In the genomic region with DNA sequence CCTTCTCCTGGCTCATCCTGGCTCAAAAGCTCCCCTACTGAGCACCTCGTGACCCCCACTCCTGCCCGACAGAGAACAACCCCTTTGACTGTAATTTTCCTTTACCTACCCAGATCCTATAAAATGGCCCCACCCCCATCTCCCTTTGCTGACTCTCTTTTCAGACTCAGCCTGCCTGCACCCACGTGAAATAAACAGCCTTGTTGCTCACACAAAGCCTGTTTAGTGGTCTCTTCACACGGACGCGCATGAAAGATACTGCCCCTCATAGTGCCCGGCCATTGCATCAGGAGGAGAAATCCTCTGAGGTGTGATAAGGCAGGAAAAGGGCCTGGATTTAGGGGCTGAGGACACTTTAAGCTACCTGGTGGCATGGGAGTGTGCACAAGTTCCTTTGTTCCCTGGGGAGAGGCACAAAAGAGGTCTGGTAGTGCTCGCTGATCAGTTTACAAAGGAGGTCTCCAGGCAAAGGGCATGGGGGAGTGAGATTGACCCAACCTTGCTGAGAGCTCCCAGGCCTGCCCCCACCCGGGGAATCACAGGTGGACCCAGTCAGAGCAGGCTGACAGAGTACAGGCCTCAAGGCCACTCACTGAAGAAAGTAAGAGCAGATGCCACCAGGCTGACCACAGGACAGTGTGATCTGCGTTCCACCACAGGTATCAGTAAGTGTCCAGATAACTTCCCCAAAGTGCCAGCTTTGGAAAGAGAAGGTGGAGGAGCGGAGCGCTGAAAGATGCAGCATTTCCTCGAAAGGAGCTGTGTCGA, we compare ENCODE assay signal across 9 cellular contexts. TPM values are rescaled to one million over a fixed set of nuclear protein-coding genes. Genes with fewer than 3 reads are reported as not detected.
A peak's percentile ranks its signal among the peaks of the same experiment; 100 is the strongest.
DNase-seq lines count a peak whose midpoint lies in the region; ATAC-seq, FAIRE-seq and TF ChIP-seq lines count a peak whose summit lies in the region.
"Not testable (repeated sequence)": the region's sequence is repeated elsewhere in the genome, so short reads cannot be mapped to it uniquely, and the experiment has no call there.
"Had no signal": no experiment of that assay in that cellular context is flagged by ENCODE, and none has a peak within 500 bp of the region (broad histone marks: within the 10 kb centered on the region; RNA-seq: fewer than 3 reads in every experiment).

No MANE protein-coding gene starts in this region.

- not testable (repeated sequence) for H2BK15ac ChIP-seq in H9 (ENCODE audit: low read depth, low read length)

- H2AFZ ChIP-seq in H9 (ENCODE audit: low read length); HepG2 (ENCODE audit: low read length): not testable (repeated sequence)

- DNase-seq in H9 (peak; percentile 66), NCI-H69 (lab: John Stamatoyannopoulos, UW) (peak; percentile 7)
- DNase-seq in HepG2 (ENCODE audit: low spot score); nephron progenitor cell; stimulated activated naive B cell treated with anti-CD40 and anti-IgM and Interleukin-4, amounts not matched to agents 10 μg/mL and 1 μg/mL and 100 μg/mL, for 72 hours: not testable (repeated sequence)

- peak overlapping the region; percentile 4 for H2AK5ac ChIP-seq in H9 (ENCODE audit: insufficient read length, low read length)

- peak overlapping the region; percentile 74 for H3K14ac ChIP-seq in H9 (ENCODE audit: insufficient read depth, low read length)

- H3K27ac ChIP-seq in H9 (ENCODE audit: insufficient read length, low read depth, low read length) = peak overlapping the region; percentile 75
- not testable (repeated sequence) for H3K27ac ChIP-seq in gastroesophageal sphincter; HepG2 (ENCODE audit: extremely low read length, insufficient read depth, low read length)

- WGBS in H9 (ENCODE audit: extremely low coverage, insufficient read length, low lambda C conversion rate) = no CpG with 5 or more reads among the region's 14 CpGs
- whole genome bisulfite sequencing in gastroesophageal sphincter (ENCODE audit: low coverage in 1 of 2), 2 donors = 90 to 100% methylated on average over 1 to 5 of the region's 14 CpGs
- WGBS in HepG2 (ENCODE audit: low lambda C conversion rate) = 51% methylated on average over 13 of the region's 14 CpGs

- not testable (repeated sequence) for H3K4me3 ChIP-seq in gastroesophageal sphincter; HepG2 (replicated peaks in 1 of 3; ENCODE audit: insufficient read depth in 1 of 3, low read depth in 2 of 3, low read length in 3 of 3)

- POLR2A ChIA-PET in HepG2 (lab: Yijun Ruan, JAX) = not testable (repeated sequence)

- H3K4me3 Mint-ChIP-seq in H9 = peak overlapping the region; percentile 4 to 17; a peak in 2 of 5 replicates
- not testable (repeated sequence) for H3K4me3 Mint-ChIP-seq in activated naive CD4-positive, alpha-beta T cell treated with anti-CD3 and anti-CD28 coated beads, Interleukin-2, amount 50 U/mL, for 24 hours; nephron progenitor cell
- peak overlapping the region in 1 of 2 donors; percentile 29 for H3K4me3 Mint-ChIP-seq in stimulated activated naive B cell treated with anti-CD40 and anti-IgM and Interleukin-4, amounts not matched to agents 10 μg/mL and 1 μg/mL and 100 μg/mL, for 72 hours

- H3K23ac ChIP-seq in H9 (ENCODE audit: insufficient read length, low read depth, low read length) = not testable (repeated sequence)

- peak overlapping the region; percentile 69 for H2BK12ac ChIP-seq in H9 (ENCODE audit: insufficient read length, low read depth, low read length)

- not testable (repeated sequence) for H4K20me1 ChIP-seq in H9 (ENCODE audit: control insufficient read depth, insufficient read depth, insufficient read length); HepG2 (ENCODE audit: insufficient read depth, low read length)

- H3K36me3 ChIP-seq in ES-I3 (ENCODE audit: insufficient read depth, low read length); gastroesophageal sphincter; HepG2 (replicated peaks in 1 of 2; ENCODE audit: control insufficient read depth in 1 of 2, insufficient read depth in 2 of 2, low read length in 2 of 2): not testable (repeated sequence)

- not testable (repeated sequence) for H3K9me3 ChIP-seq in ES-I3 (ENCODE audit: control insufficient read depth, insufficient read depth, low read length); H9 (ENCODE audit: control insufficient read depth, low read depth, low read length); gastroesophageal sphincter; HepG2 (ENCODE audit: low read length)

- CTCF ChIA-PET in HepG2 (lab: Yijun Ruan, JAX; ENCODE audit: low intra/inter-chr PET ratio, low total read pairs) = not testable (repeated sequence)

- H3K18ac ChIP-seq in H9 (ENCODE audit: insufficient read length, low read depth, low read length) = peak overlapping the region; percentile 55

- not testable (repeated sequence) for H3K27me3 Mint-ChIP-seq in H9 (ENCODE audit: low read depth); activated naive CD4-positive, alpha-beta T cell treated with anti-CD3 and anti-CD28 coated beads, Interleukin-2, amount 50 U/mL, for 24 hours; nephron progenitor cell (ENCODE audit: low read depth, poor library complexity); stimulated activated naive B cell treated with anti-CD40 and anti-IgM and Interleukin-4, amounts not matched to agents 10 μg/mL and 1 μg/mL and 100 μg/mL, for 72 hours

- in situ Hi-C loops in HepG2 (cut with HindIII; ENCODE audit: extremely low pct_ligation_motif_present, low pct_unique_long_range_greater_than_20kb) = not testable (repeated sequence)

- TF ChIP-seq EP300 in gastroesophageal sphincter (IDR thresholded peaks at IDR 0.05); HepG2 (IDR thresholded peaks at IDR 0.05; ENCODE audit: low read depth in 2 of 2, low read length in 2 of 2); HepG2 (CRISPR knock-in tag; IDR thresholded peaks at IDR 0.05; ENCODE audit: borderline replicate concordance): not testable (repeated sequence)

- not testable (repeated sequence) for H3K9me3 Mint-ChIP-seq in H9; activated naive CD4-positive, alpha-beta T cell treated with anti-CD3 and anti-CD28 coated beads, Interleukin-2, amount 50 U/mL, for 24 hours; nephron progenitor cell; stimulated activated naive B cell treated with anti-CD40 and anti-IgM and Interleukin-4, amounts not matched to agents 10 μg/mL and 1 μg/mL and 100 μg/mL, for 72 hours

- H3K4ac ChIP-seq in H9 (ENCODE audit: low read depth, low read length) = not testable (repeated sequence)

- peak overlapping the region; percentile 15 for H4K91ac ChIP-seq in H9 (ENCODE audit: insufficient read length, low read depth, low read length)

- not testable (repeated sequence) for H2BK120ac ChIP-seq in H9 (ENCODE audit: low read depth, low read length, poor library complexity, severe bottlenecking)

- not testable (repeated sequence) for H3K79me2 ChIP-seq in H9 (ENCODE audit: insufficient read depth, low read length); HepG2 (ENCODE audit: insufficient read depth, low read length)

- H2BK20ac ChIP-seq in H9 (ENCODE audit: low read depth, low read length, poor library complexity, severe bottlenecking) = not testable (repeated sequence)

- peak overlapping the region; percentile 69 for H2BK5ac ChIP-seq in H9 (ENCODE audit: insufficient read length, low read length)

- ATAC-seq in gastroesophageal sphincter (peak; percentile 34), HepG2 (peak; percentile 53; the same call in 2 of the 3 replicates)
- ATAC-seq in stimulated activated naive B cell treated with anti-CD40 and anti-IgM and Interleukin-4, amounts not matched to agents 10 μg/mL and 1 μg/mL and 100 μg/mL, for 72 hours (replicated peaks) = peak in 1 of 2 donors; percentile 15

- H4K8ac ChIP-seq in H9 (replicated peaks; ENCODE audit: insufficient read length, low read depth, low read length) = peak overlapping the region; percentile 8

- not testable (repeated sequence) for H4K5ac ChIP-seq in H9 (ENCODE audit: insufficient read length, low read depth, low read length)

- H3K23me2 ChIP-seq in H9 (ENCODE audit: insufficient read length, low read depth, low read length, poor library complexity, severe bottlenecking) = not testable (repeated sequence)

- H3K36me3 Mint-ChIP-seq in H9 (ENCODE audit: insufficient read depth in 1 of 3, low read depth in 3 of 3); activated naive CD4-positive, alpha-beta T cell treated with anti-CD3 and anti-CD28 coated beads, Interleukin-2, amount 50 U/mL, for 24 hours; nephron progenitor cell (ENCODE audit: low read depth); stimulated activated naive B cell treated with anti-CD40 and anti-IgM and Interleukin-4, amounts not matched to agents 10 μg/mL and 1 μg/mL and 100 μg/mL, for 72 hours: not testable (repeated sequence)

- not testable (repeated sequence) for BruUV-seq in HepG2 (replicated peaks; lab: Mats Ljungman, UMichigan)

- TF ChIP-seq CTCF in H9 (conservative IDR thresholded peaks at IDR 0.05); gastroesophageal sphincter (IDR thresholded peaks at IDR 0.05); HepG2 (CRISPR knock-in tag; IDR thresholded peaks at IDR 0.05); nephron progenitor cell (IDR thresholded peaks at IDR 0.05): not testable (repeated sequence)

- not testable (repeated sequence) for TF ChIP-seq RAD21 in HepG2 (CRISPR knock-in tag; IDR thresholded peaks at IDR 0.05)

- not testable (repeated sequence) for H3K79me1 ChIP-seq in H9 (ENCODE audit: insufficient read depth, low read depth, low read length, poor library complexity, severe bottlenecking)

- not testable (repeated sequence) for H3K56ac ChIP-seq in H9 (ENCODE audit: insufficient read length, low read depth, low read length)

- not testable (repeated sequence) for FAIRE-seq in HepG2 (lab: Jason Lieb, UNC)

- peak overlapping the region; percentile 17 for H3K4me2 ChIP-seq in H9 (ENCODE audit: insufficient read depth, insufficient read length, low read length)
- not testable (repeated sequence) for H3K4me2 ChIP-seq in HepG2 (ENCODE audit: low read depth, low read length)

- H3K27me3 ChIP-seq in H9 (ENCODE audit: insufficient read depth, low read length); gastroesophageal sphincter; HepG2 (ENCODE audit: control insufficient read depth in 1 of 2, insufficient read depth in 2 of 2, low read length in 2 of 2): not testable (repeated sequence)

- not testable (repeated sequence) for H3T11ph ChIP-seq in H9 (ENCODE audit: low read length)

- H3K4me1 ChIP-seq in ES-I3 (ENCODE audit: insufficient read depth, low read length) = peaks cover 16% of the 10 kb centered on the region
- H3K4me1 ChIP-seq in H9 (ENCODE audit: insufficient read depth, low read length); gastroesophageal sphincter; HepG2 (ENCODE audit: insufficient read depth, low read length): not testable (repeated sequence)

- H3K9ac ChIP-seq in ES-I3 (ENCODE audit: low read depth, low read length) = peak overlapping the region; percentile 15; the same call in 1 of the 2 replicates
- H3K9ac ChIP-seq in H9 (ENCODE audit: extremely low read depth, insufficient read length, low read length); HepG2 (ENCODE audit: insufficient read depth, low read depth, low read length): not testable (repeated sequence)

- peak overlapping the region; percentile 27 to 97 (median 85); a peak in 6 of 7 replicates for H3K27ac Mint-ChIP-seq in H9
- peak overlapping the region; percentile 13 for H3K27ac Mint-ChIP-seq in activated naive CD4-positive, alpha-beta T cell treated with anti-CD3 and anti-CD28 coated beads, Interleukin-2, amount 50 U/mL, for 24 hours
- H3K27ac Mint-ChIP-seq in nephron progenitor cell = peak overlapping the region; percentile 56
- H3K27ac Mint-ChIP-seq in stimulated activated naive B cell treated with anti-CD40 and anti-IgM and Interleukin-4, amounts not matched to agents 10 μg/mL and 1 μg/mL and 100 μg/mL, for 72 hours = peak overlapping the region; percentile 68

- peaks cover 0 to 15% of the 10 kb centered on the region in 2 experiments; a peak in 2 of 4 replicates for H3K4me1 Mint-ChIP-seq in H9
- H3K4me1 Mint-ChIP-seq in activated naive CD4-positive, alpha-beta T cell treated with anti-CD3 and anti-CD28 coated beads, Interleukin-2, amount 50 U/mL, for 24 hours; nephron progenitor cell: not testable (repeated sequence)
- H3K4me1 Mint-ChIP-seq in stimulated activated naive B cell treated with anti-CD40 and anti-IgM and Interleukin-4, amounts not matched to agents 10 μg/mL and 1 μg/mL and 100 μg/mL, for 72 hours = peaks cover 25 to 26% of the 10 kb centered on the region in 2 donors

- not testable (repeated sequence) for TF ChIP-seq POLR2A in gastroesophageal sphincter (IDR thresholded peaks at IDR 0.05); HepG2 (IDR thresholded peaks at IDR 0.05; ENCODE audit: insufficient read depth in 1 of 2, low read depth in 2 of 2, low read length in 2 of 2)

- intact Hi-C loops in HepG2 (cut with micrococcal nuclease; ENCODE audit: unreplicated experiment) = not testable (repeated sequence)

RNA-seq across cellular contexts. Expression of a gene that starts 17.8 kb away (rescaled TPM):
- total RNA-seq in H9 (2021) (0.44 and 0.85 TPM in 2 replicates), gastroesophageal sphincter (10 to 100 TPM in 1 of 4 donors, under 1 TPM in 1, not detected in 2; 0.85 to 27.9 TPM), HepG2 (2016; rRNA removed; fragmentation: Illumina TruSeq; extraction: Trizol) (not detected in 2 replicates)
- total RNA-seq in HepG2 (2016; cell fraction: cytosol; rRNA removed; fragmentation: Illumina TruSeq; extraction: Trizol; ENCODE audit: low read depth) = not detected in 2 replicates
- total RNA-seq in HepG2 (2016; cell fraction: insoluble cytoplasmic fraction; rRNA removed; fragmentation: Illumina TruSeq; extraction: Trizol) = not detected in 2 replicates
- not detected in 2 replicates for total RNA-seq in HepG2 (2016; cell fraction: membrane; rRNA removed; fragmentation: Illumina TruSeq; extraction: Trizol)
- not detected in 2 replicates for total RNA-seq in HepG2 (2016; cell fraction: nucleus; rRNA removed; fragmentation: Illumina TruSeq; extraction: Trizol)
- not detected in 2 replicates for polyA plus RNA-seq in HepG2 (2011; rRNA removed)
- not detected in 2 replicates for polyA plus RNA-seq in HepG2 (2011; cell fraction: cytosol; rRNA removed)
- not detected in 2 replicates for polyA plus RNA-seq in HepG2 (2011; cell fraction: nucleus; rRNA removed)
- polyA plus RNA-seq in HepG2 (2012) = not detected in 2 replicates
- polyA plus RNA-seq in HepG2 (2016; cell fraction: cytosol; fragmentation: Illumina TruSeq; extraction: Trizol; ENCODE audit: low read depth) = not detected in 2 replicates
- not detected in 2 replicates for polyA plus RNA-seq in HepG2 (2016; cell fraction: insoluble cytoplasmic fraction; fragmentation: Illumina TruSeq; extraction: Trizol; ENCODE audit: low read depth)
- polyA plus RNA-seq in HepG2 (2016; cell fraction: membrane; fragmentation: Illumina TruSeq; extraction: Trizol; ENCODE audit: low read depth) = not detected in 2 replicates
- not detected in 2 replicates for polyA plus RNA-seq in HepG2 (2016; cell fraction: nucleus; fragmentation: Illumina TruSeq; extraction: Trizol; ENCODE audit: insufficient read depth, low read depth)
- polyA minus RNA-seq in HepG2 (2011; rRNA and poly(A)+ RNA removed; ENCODE audit: low replicate concordance) = 3.8 TPM in 1 of 2 replicates, not detected in the other
- not detected in 2 replicates for polyA minus RNA-seq in HepG2 (2011; cell fraction: cytosol; rRNA and poly(A)+ RNA removed)
- polyA minus RNA-seq in HepG2 (2011; cell fraction: nucleus; rRNA and poly(A)+ RNA removed) = not detected in 2 replicates
- total RNA-seq: GM12878 had no signal
- polyA plus RNA-seq: GM12878 had no signal

Comparison
In these comparisons a context has a peak if more than half of its experiments do, and no peak if none do; other contexts are left out.
1. H3K27ac Mint-ChIP-seq: peak in every context shown above with its lines; median percentile 85 in H9; 68 in stimulated activated naive B cell treated with anti-CD40 and anti-IgM and Interleukin-4, amounts not matched to agents 10 μg/mL and 1 μg/mL and 100 μg/mL, for 72 hours; 56 in nephron progenitor cell; 13 in activated naive CD4-positive, alpha-beta T cell treated with anti-CD3 and anti-CD28 coated beads, Interleukin-2, amount 50 U/mL, for 24 hours.